ENCODE assay signal across 10 cellular contexts in the genomic region with DNA sequence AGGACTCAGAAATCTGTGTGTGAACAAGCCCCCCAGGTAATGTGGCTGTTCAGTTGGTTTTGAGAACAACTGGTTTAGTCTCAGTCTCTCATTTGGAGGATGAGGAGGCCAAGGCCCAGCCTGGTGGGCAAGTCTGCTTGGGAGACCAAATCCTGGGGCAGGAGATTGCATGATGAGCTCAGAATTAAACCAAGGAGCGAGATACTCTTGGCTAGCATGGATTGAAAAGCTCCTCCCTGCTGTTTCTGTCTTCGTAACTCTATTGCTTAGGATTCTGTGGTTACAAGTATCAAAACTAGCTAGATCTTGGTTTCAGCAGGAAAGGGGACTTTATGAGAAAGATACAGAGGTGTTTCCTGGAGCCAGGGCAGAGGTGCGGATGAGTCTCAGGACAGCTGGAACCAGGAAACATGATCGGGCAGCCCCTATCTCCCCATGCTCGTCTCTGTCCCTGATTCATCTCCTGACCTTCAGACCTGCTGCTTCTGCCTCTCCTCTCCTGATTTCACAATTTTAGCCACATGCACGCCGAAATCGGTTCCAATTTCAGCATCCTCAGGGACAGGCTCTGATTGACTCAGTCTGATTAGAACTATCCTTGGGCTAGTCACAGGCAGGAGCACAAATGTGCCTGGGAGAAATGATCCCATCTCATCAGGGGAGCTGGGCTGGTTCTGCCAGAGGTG. TPM values are rescaled to one million over a fixed set of nuclear protein-coding genes. Genes with fewer than 3 reads are reported as not detected.
DNase-seq lines count a peak whose midpoint lies in the region; ATAC-seq and TF ChIP-seq lines count a peak whose summit lies in the region.
"Had no signal": no experiment of that assay in that cellular context is flagged by ENCODE, and none has a peak within 500 bp of the region (broad histone marks: within the 10 kb centered on the region; RNA-seq: fewer than 3 reads in every experiment).

No MANE protein-coding gene starts in this region.

- POLR2A ChIA-PET in HCT116 (lab: Charles Lee) = no interaction called here
- POLR2A ChIA-PET in HEK293T (lab: Yijun Ruan, JAX) = no interaction called here

- no peaks in the 10 kb centered on the region for H3K9me3 ChIP-seq in HCT116 (ENCODE audit: control insufficient read depth in 1 of 2, insufficient read depth in 1 of 2, low read depth in 1 of 2, low read length in 2 of 2)
- H3K9me3 ChIP-seq in breast epithelium = peaks cover 0 to 4% of the 10 kb centered on the region in 2 donors
- no peaks in the 10 kb centered on the region for H3K9me3 ChIP-seq in suprapubic skin
- H3K9me3 ChIP-seq: thyroid gland had no signal

- no TSS peak for BruUV-seq in HCT116 (replicated peaks; lab: Mats Ljungman, UMichigan)

- H3K4me2 ChIP-seq in HCT116 (ENCODE audit: low read length) = peak overlapping the region; percentile 53

- CTCF ChIA-PET in HCT116 (lab: Charles Lee) (no interaction called here), HEK293T (lab: Yijun Ruan, JAX) (interaction anchor here (0.8 kb wide), 1 partner anchor 140 kb away, joined by 3 read pairs; no protein-coding TSS in a partner anchor)

- H3K9me2 ChIP-seq in HCT116 (ENCODE audit: insufficient read depth) = no peaks in the 10 kb centered on the region

- H3K27me3 ChIP-seq in HCT116 (ENCODE audit: insufficient read depth, low read length) (no peaks in the 10 kb centered on the region), breast epithelium (no peaks in the 10 kb centered on the region), suprapubic skin (no peaks in the 10 kb centered on the region)
- H3K27me3 ChIP-seq: thyroid gland had no signal

- RAD21 ChIA-PET in HCT116 (lab: Charles Lee; ENCODE audit: low non-redundant PET in 1 of 2, low total read pairs in 2 of 2, uncharacterized antibody in 2 of 2, unreplicated experiment in 2 of 2) = no interaction called here

- DNase-seq in HCT116 (ENCODE audit: low read depth, low spot score) (no peak), breast epithelium (ENCODE audit: low spot score in 2 of 2) (peak in 1 of 2 donors; percentile 34), kidney tubule cell (ENCODE audit: low spot score) (peak; percentile 33), suprapubic skin (ENCODE audit: low spot score in 2 of 2) (peak in 1 of 2 donors; percentile 88), NCI-H2107 (lab: John Stamatoyannopoulos, UW) (no peak), NCI-H187 treated with DMSO at 0.1 percent for 48 hours (lab: John Stamatoyannopoulos, UW) (no peak), HEK293T (ENCODE audit: extremely low spot score) (no peak), SK-N-DZ (ENCODE audit: low spot score) (no peak)
- DNase-seq: activated CD4-positive, alpha-beta memory T cell treated with anti-CD3 and anti-CD28 coated beads for 36 hours had no signal

- TF ChIP-seq POLR2A in HCT116 (IDR thresholded peaks at IDR 0.05; ENCODE audit: borderline replicate concordance, extremely low read depth, insufficient read depth, insufficient read length) = no peak
- TF ChIP-seq POLR2A in breast epithelium (IDR thresholded peaks at IDR 0.05) = no peak
- no peak for TF ChIP-seq POLR2A in suprapubic skin (IDR thresholded peaks at IDR 0.05)

- H3K4me3 ChIP-seq in HCT116 (replicated peaks in 1 of 2; ENCODE audit: low read depth in 1 of 2, low read length in 2 of 2) = no peak overlapping the region
- no peak overlapping the region for H3K4me3 ChIP-seq in breast epithelium
- H3K4me3 ChIP-seq in suprapubic skin = no peak overlapping the region
- H3K4me3 ChIP-seq: thyroid gland had no signal

- H2AFZ ChIP-seq in HCT116 (ENCODE audit: low read depth, low read length, poor library complexity, severe bottlenecking) = peak overlapping the region; percentile 40

- intact Hi-C loops in HCT116 (cut with micrococcal nuclease) (loop anchor here (2.0 to 10.0 kb wide), 2 partner anchors 37 to 211 kb away; no protein-coding TSS in a partner anchor), breast epithelium (cut with DNase I; ENCODE audit: low total_unique reads) (loop anchor here (10.0 kb wide), 1 partner anchor 51 kb away; no protein-coding TSS in a partner anchor)

- H3K4me1 ChIP-seq in HCT116 (ENCODE audit: control insufficient read depth in 1 of 2, insufficient read depth in 2 of 2, low read length in 2 of 2) (peaks cover 34 to 48% of the 10 kb centered on the region in 2 experiments), breast epithelium (peaks cover 0 to 9% of the 10 kb centered on the region in 2 donors), suprapubic skin (peaks cover 9% of the 10 kb centered on the region)
- H3K4me1 ChIP-seq: thyroid gland had no signal

- TF ChIP-seq CTCF in HCT116 (IDR thresholded peaks at IDR 0.05 in 2 of 3, conservative IDR thresholded peaks at IDR 0.05 in 1 of 3; ENCODE audit: borderline replicate concordance in 1 of 3, insufficient read depth in 1 of 3, low read depth in 2 of 3, low read length in 2 of 3) = no peak
- no peak for TF ChIP-seq CTCF in breast epithelium (IDR thresholded peaks at IDR 0.05)
- no peak for TF ChIP-seq CTCF in suprapubic skin (IDR thresholded peaks at IDR 0.05)

- no peak for TF ChIP-seq EP300 in suprapubic skin (IDR thresholded peaks at IDR 0.05)

- H4K20me1 ChIP-seq in HCT116 (ENCODE audit: insufficient read depth) = no peaks in the 10 kb centered on the region

- H3K36me3 ChIP-seq in HCT116 (ENCODE audit: control insufficient read depth in 1 of 2, insufficient read depth in 2 of 2, low read length in 2 of 2) (no peaks in the 10 kb centered on the region), breast epithelium (no peaks in the 10 kb centered on the region), suprapubic skin (no peaks in the 10 kb centered on the region)
- H3K36me3 ChIP-seq: thyroid gland had no signal

- H3K79me2 ChIP-seq in HCT116 (ENCODE audit: insufficient read depth, low read length) = no peaks in the 10 kb centered on the region

- H3K9ac ChIP-seq in HCT116 (ENCODE audit: low read length) = 0 out of 2 replicates have a peak overlapping the region, but pooled peaks have one; percentile 5

- no peak for ATAC-seq in HCT116

- TF ChIP-seq RAD21 in HCT116 (IDR thresholded peaks at IDR 0.05; ENCODE audit: low read depth) = no peak

- 59% methylated on average over 8 of the region's 8 CpGs for WGBS in suprapubic skin

- no peak overlapping the region for H3K27ac ChIP-seq in HCT116 (ENCODE audit: low read depth, low read length)
- peak overlapping the region; percentile 70 to 90 for H3K27ac ChIP-seq in breast epithelium
- peak overlapping the region; percentile 76 for H3K27ac ChIP-seq in suprapubic skin

TF ChIP-seq in HCT116, 20 proteins besides CTCF, POLR2A, EP300 and RAD21:
- no peak for TF ChIP-seq ELF1 (IDR thresholded peaks at IDR 0.05; ENCODE audit: borderline replicate concordance, low read depth)

TF ChIP-seq in HEK293T, 16 proteins besides CTCF, POLR2A, EP300 and RAD21:
- TF ChIP-seq L3MBTL2 (conservative IDR thresholded peaks at IDR 0.05) = no peak
- TF ChIP-seq HDGF (IDR thresholded peaks at IDR 0.05; ENCODE audit: borderline replicate concordance) = no peak
- TF ChIP-seq FOXA1 (IDR thresholded peaks at IDR 0.05) = no peak
- no peak for TF ChIP-seq ZNF384 (IDR thresholded peaks at IDR 0.05)
- TF ChIP-seq TARDBP (IDR thresholded peaks at IDR 0.05) = no peak
- TF ChIP-seq ELF4 (IDR thresholded peaks at IDR 0.05) = no peak
- TF ChIP-seq, protein P1, sequence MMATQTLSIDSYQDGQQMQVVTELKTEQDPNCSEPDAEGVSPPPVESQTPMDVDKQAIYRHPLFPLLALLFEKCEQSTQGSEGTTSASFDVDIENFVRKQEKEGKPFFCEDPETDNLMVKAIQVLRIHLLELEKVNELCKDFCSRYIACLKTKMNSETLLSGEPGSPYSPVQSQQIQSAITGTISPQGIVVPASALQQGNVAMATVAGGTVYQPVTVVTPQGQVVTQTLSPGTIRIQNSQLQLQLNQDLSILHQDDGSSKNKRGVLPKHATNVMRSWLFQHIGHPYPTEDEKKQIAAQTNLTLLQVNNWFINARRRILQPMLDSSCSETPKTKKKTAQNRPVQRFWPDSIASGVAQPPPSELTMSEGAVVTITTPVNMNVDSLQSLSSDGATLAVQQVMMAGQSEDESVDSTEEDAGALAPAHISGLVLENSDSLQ (IDR thresholded peaks at IDR 0.05) = no peak
- TF ChIP-seq BHLHE40 (IDR thresholded peaks at IDR 0.05; ENCODE audit: borderline replicate concordance) = no peak

RNA-seq across cellular contexts. Expression of a gene that starts 40.2 kb away (rescaled TPM):
- total RNA-seq in HCT116 (2021; ENCODE audit: unreplicated experiment) = 22.2 TPM
- 20.3 and 22.3 TPM in 2 replicates for polyA plus RNA-seq in HCT116 (2012)
- total RNA-seq in breast epithelium = 10 to 100 TPM; 10.7 to 19.7 (median 12.1) TPM
- 10 to 100 TPM in 2 of 4 donors, 1 to 10 TPM in 2; 2.1 to 10.4 (median 7.2) TPM for total RNA-seq in suprapubic skin
- polyA plus RNA-seq in SK-N-DZ (2014; cell fraction: cytosol; rRNA removed) = not detected in 2 replicates
- polyA plus RNA-seq in SK-N-DZ (2014; cell fraction: nucleus; rRNA removed) = not detected in 2 replicates
